Comparison of ENCODE assay signal across 11 cellular contexts in genomic region chr11:120326845-120327281, GRCh38. TPM values are rescaled to one million over a fixed set of nuclear protein-coding genes. Genes with fewer than 3 reads are reported as not detected.
DNase-seq lines count a peak whose midpoint lies in the region; ATAC-seq and TF ChIP-seq lines count a peak whose summit lies in the region.
"Had no signal": no experiment of that assay in that cellular context is flagged by ENCODE, and none has a peak within 500 bp of the region (broad histone marks: within the 10 kb centered on the region; RNA-seq: fewer than 3 reads in every experiment).

No MANE protein-coding gene starts in this region.

- peaks cover 2% of the 10 kb centered on the region for H3K79me2 ChIP-seq in hepatocyte

- peak overlapping the region; percentile 78 for H3K4me3 Mint-ChIP-seq in WTC11
- H3K4me3 Mint-ChIP-seq: stimulated activated memory B cell treated with anti-CD40 and anti-IgM and Interleukin-4, amounts not matched to agents 10 μg/mL and 1 μg/mL and 100 μg/mL, for 72 hours had no signal

- H3K4me2 ChIP-seq in hepatocyte, result peak overlapping the region; percentile 82

- no peak for ATAC-seq in WTC11
- no peak for ATAC-seq in HG02970 (IDR thresholded peaks at IDR 0.05; ENCODE audit: low FRiP score, unreplicated experiment)
- ATAC-seq: stimulated activated memory B cell treated with anti-CD40 and anti-IgM and Interleukin-4, amounts not matched to agents 10 μg/mL and 1 μg/mL and 100 μg/mL, for 72 hours had no signal

- peak overlapping the region; percentile 97 for H3K27ac ChIP-seq in left ventricle myocardium inferior (replicated peaks)
- peak overlapping the region; percentile 88 for H3K27ac ChIP-seq in hepatocyte
- H3K27ac ChIP-seq in vagina, result peak overlapping the region; percentile 89

- peaks cover 16% of the 10 kb centered on the region for H3K27me3 Mint-ChIP-seq in WTC11 (ENCODE audit: low read depth)

- DNase-seq in left ventricle myocardium inferior (no peak), cardiac septum (ENCODE audit: low spot score) (no peak), WTC11 (ENCODE audit: low spot score) (no peak), hepatocyte (ENCODE audit: low spot score) (peak; percentile 53), vagina (ENCODE audit: extremely low spot score in 2 of 2) (no peak), NCI-H2171 treated with DMSO at 0.1 percent for 48 hours (lab: John Stamatoyannopoulos, UW) (no peak), NCI-H69 (lab: John Stamatoyannopoulos, UW) (no peak)
- DNase-seq: activated gamma-delta T cell, kidney glomerular epithelial cell had no signal

- H3K4me1 Mint-ChIP-seq in WTC11, result peaks cover 17% of the 10 kb centered on the region

- no peak for TF ChIP-seq POLR2A in vagina (IDR thresholded peaks at IDR 0.05)

- H3K9me3 Mint-ChIP-seq in WTC11, result peaks cover 3% of the 10 kb centered on the region; the same call in 1 of the 2 replicates
- H3K9me3 Mint-ChIP-seq: stimulated activated memory B cell treated with anti-CD40 and anti-IgM and Interleukin-4, amounts not matched to agents 10 μg/mL and 1 μg/mL and 100 μg/mL, for 72 hours had no signal

- H3K36me3 ChIP-seq in left ventricle myocardium inferior (peaks cover 14% of the 10 kb centered on the region), hepatocyte (replicated peaks; ENCODE audit: insufficient read depth, low read depth) (no peaks in the 10 kb centered on the region), vagina (peaks cover 0 to 7% of the 10 kb centered on the region in 2 donors)

- 30% methylated on average over 4 of the region's 4 CpGs for WGBS in hepatocyte (ENCODE audit: low lambda C conversion rate, missing lambda C conversion rate)

- H3K4me3 ChIP-seq in left ventricle myocardium inferior (peak overlapping the region; percentile 95), hepatocyte (no peak overlapping the region), vagina (no peak overlapping the region)

- H3K27me3 ChIP-seq in left ventricle myocardium inferior (ENCODE audit: low read depth) (no peaks in the 10 kb centered on the region), hepatocyte (no peaks in the 10 kb centered on the region), vagina (no peaks in the 10 kb centered on the region)

- CTCF ChIA-PET in WTC11 (lab: Charles Lee), result interaction anchor here (1.1 to 2.5 kb wide), 2 partner anchors 9 to 24 kb away, joined by 3 to 26 read pairs; partner anchors contain the start of gene ARHGEF12

- intact Hi-C loops in left ventricle myocardium inferior (cut with micrococcal nuclease) (no loop called here), cardiac septum (cut with DNase I) (no loop called here), vagina (cut with DNase I) (no loop called here)

- no peak for TF ChIP-seq CTCF in left ventricle myocardium inferior (IDR thresholded peaks at IDR 0.05; ENCODE audit: borderline replicate concordance)
- TF ChIP-seq CTCF in WTC11 (IDR thresholded peaks at IDR 0.05), result no peak
- TF ChIP-seq CTCF in hepatocyte (IDR thresholded peaks at IDR 0.05; ENCODE audit: poor library complexity), result no peak
- TF ChIP-seq CTCF in vagina (IDR thresholded peaks at IDR 0.05), result no peak

- H3K36me3 Mint-ChIP-seq in WTC11, result peaks cover 6% of the 10 kb centered on the region
- H3K36me3 Mint-ChIP-seq: stimulated activated memory B cell treated with anti-CD40 and anti-IgM and Interleukin-4, amounts not matched to agents 10 μg/mL and 1 μg/mL and 100 μg/mL, for 72 hours had no signal

- no peak overlapping the region for H3K27ac Mint-ChIP-seq in WTC11

- POLR2A ChIA-PET in WTC11 (lab: Charles Lee), result no interaction called here

- H2AFZ ChIP-seq in hepatocyte, result no peak overlapping the region

- no peaks in the 10 kb centered on the region for H3K9me2 ChIP-seq in hepatocyte (replicated peaks; ENCODE audit: insufficient read depth)

- peaks cover 63% of the 10 kb centered on the region for H3K4me1 ChIP-seq in left ventricle myocardium inferior
- H3K4me1 ChIP-seq in hepatocyte (ENCODE audit: insufficient read depth), result peaks cover 28% of the 10 kb centered on the region
- peaks cover 29% of the 10 kb centered on the region for H3K4me1 ChIP-seq in vagina

- no peaks in the 10 kb centered on the region for H4K20me1 ChIP-seq in hepatocyte (ENCODE audit: insufficient read depth, poor library complexity, severe bottlenecking)

- H3K9me3 ChIP-seq in left ventricle myocardium inferior (replicated peaks) (no peaks in the 10 kb centered on the region), hepatocyte (ENCODE audit: low read depth) (no peaks in the 10 kb centered on the region), vagina (no peaks in the 10 kb centered on the region)

TF ChIP-seq in WTC11, 78 proteins besides CTCF, POLR2A, EP300 and RAD21:
- TF ChIP-seq ATF6 (CRISPR knock-in tag; IDR thresholded peaks at IDR 0.05), result no peak

RNA-seq across cellular contexts. Expression of gene TLCD5, which starts 1.8 kb away (rescaled TPM):
- total RNA-seq in left ventricle myocardium inferior, result 9.7 TPM
- total RNA-seq in cardiac septum, result 16.6 TPM
- 8.2 to 10.2 TPM (median 8.3 TPM) in 3 replicates for total RNA-seq in WTC11 (2021)
- 9.0 and 10.7 TPM in 2 replicates for total RNA-seq in hepatocyte
- 8.7 and 10.3 TPM in 2 replicates for polyA plus RNA-seq in hepatocyte
- total RNA-seq in vagina, result 3.7 TPM

RNA-seq across cellular contexts. Expression of gene ARHGEF12, which starts 9.3 kb away (rescaled TPM):
- total RNA-seq in left ventricle myocardium inferior, result 92.9 TPM
- total RNA-seq in cardiac septum, result 138 TPM
- total RNA-seq in WTC11 (2021), result 32.0 to 35.8 TPM (median 32.2 TPM) in 3 replicates
- 69.9 and 75.1 TPM in 2 replicates for total RNA-seq in hepatocyte
- polyA plus RNA-seq in hepatocyte, result 21.2 and 22.9 TPM in 2 replicates
- 106 TPM for total RNA-seq in vagina
